ENCODE assay signal across 14 cellular contexts in the genomic region with DNA sequence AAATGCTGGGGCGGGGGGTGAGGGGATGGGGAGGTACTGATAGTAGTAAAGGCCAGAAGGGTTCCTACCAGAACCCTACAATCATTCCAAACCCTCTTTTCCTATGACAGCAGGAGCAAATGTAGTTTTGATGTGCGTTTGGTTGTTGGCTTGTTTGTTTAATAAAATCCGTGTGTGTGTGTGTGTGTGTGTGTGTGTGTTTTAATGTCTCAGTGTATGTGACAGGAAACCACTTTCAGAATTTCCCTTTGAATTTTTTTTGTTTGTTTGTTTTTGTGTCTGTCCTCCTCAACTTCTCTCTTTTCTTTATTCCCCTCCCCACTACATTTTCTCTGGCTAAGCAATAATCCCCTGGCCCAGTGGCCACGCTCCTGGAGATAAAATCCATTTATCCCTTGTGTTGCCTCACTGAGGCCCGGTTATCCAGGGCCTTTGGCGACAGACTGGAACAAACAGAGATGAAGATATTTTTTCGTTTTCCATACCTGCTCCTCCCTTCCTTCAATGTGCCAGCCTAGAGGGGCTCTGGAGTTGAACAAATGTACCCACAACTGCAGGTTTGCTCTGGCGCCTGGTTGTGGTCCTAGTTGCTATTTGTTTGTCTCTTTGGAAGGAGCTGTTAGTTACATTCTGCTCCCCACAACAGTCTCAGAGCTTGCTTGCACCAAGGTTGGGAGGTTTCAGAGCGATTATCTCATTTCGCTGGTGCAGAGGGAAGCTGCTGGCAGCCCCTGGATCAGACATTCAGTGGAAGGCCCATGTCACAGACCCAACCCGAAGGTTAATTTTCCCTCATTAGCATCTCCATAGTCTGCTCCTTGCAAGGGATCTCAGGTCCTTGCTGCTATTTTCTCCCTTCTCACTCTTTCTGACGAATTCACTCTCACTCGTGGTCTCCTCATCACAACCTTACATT. TPM values are rescaled to one million over a fixed set of nuclear protein-coding genes. Genes with fewer than 3 reads are reported as not detected.
DNase-seq lines count a peak whose midpoint lies in the region; ATAC-seq, FAIRE-seq and TF ChIP-seq lines count a peak whose summit lies in the region.
"Had no signal": no experiment of that assay in that cellular context is flagged by ENCODE, and none has a peak within 500 bp of the region (broad histone marks: within the 10 kb centered on the region; RNA-seq: fewer than 3 reads in every experiment).

No MANE protein-coding gene starts in this region.

- peaks cover 28% of the 10 kb centered on the region; the same call in 1 of the 2 replicates for H3F3A ChIP-seq in GM23338 (replicated peaks; ENCODE audit: low read depth)

- H3K79me2 ChIP-seq in GM23338 (replicated peaks; ENCODE audit: insufficient read depth) (no peaks in the 10 kb centered on the region), astrocyte (ENCODE audit: insufficient read depth, low read length) (peaks cover 93% of the 10 kb centered on the region)

- WGBS in right cardiac atrium = 49% methylated on average over 13 of the region's 13 CpGs
- 47 to 78% methylated on average over 13 of the region's 13 CpGs for WGBS in sigmoid colon, 2 donors

- H3K9ac ChIP-seq in astrocyte (ENCODE audit: low read length) = peak overlapping the region; percentile 96
- H3K9ac ChIP-seq: BLaER1 had no signal

- intact Hi-C loops in right cardiac atrium (cut with DNase I) (loop anchor here in 3 of 4 donors (5.0 to 10.0 kb wide), 3 partner anchors 1064 to 1094 kb away; no protein-coding TSS in a partner anchor), sigmoid colon (cut with DNase I) (loop anchor here (5.0 kb wide), 2 partner anchors 1071 to 1086 kb away; no protein-coding TSS in a partner anchor), posterior vena cava (cut with DNase I) (loop anchor here (10.0 kb wide), 3 partner anchors 734 to 1174 kb away; no protein-coding TSS in a partner anchor)

- H3K27ac Mint-ChIP-seq in GM23338 = no peak overlapping the region
- H3K27ac Mint-ChIP-seq in astrocyte (ENCODE audit: unreplicated experiment) = peak overlapping the region; percentile 72
- H3K27ac Mint-ChIP-seq: activated T-cell treated with anti-CD3 and anti-CD28 coated beads, Interleukin-2, amount 50 U/mL, for 24 hours had no signal

- H3K27me3 ChIP-seq in GM23338 (ENCODE audit: insufficient read depth) (peaks cover 100% of the 10 kb centered on the region), astrocyte (ENCODE audit: insufficient read depth, low read length) (no peaks in the 10 kb centered on the region), right cardiac atrium (ENCODE audit: control insufficient read depth, insufficient read depth) (no peaks in the 10 kb centered on the region), sigmoid colon (no peaks in the 10 kb centered on the region)

- H3K4me1 ChIP-seq in GM23338 (ENCODE audit: insufficient read depth) (peaks cover 91% of the 10 kb centered on the region), astrocyte (ENCODE audit: insufficient read depth, low read length) (peaks cover 91% of the 10 kb centered on the region), right cardiac atrium (ENCODE audit: control insufficient read depth, insufficient read depth, low read length) (peaks cover 11% of the 10 kb centered on the region), sigmoid colon (peaks cover 0 to 55% (median 41%) of the 10 kb centered on the region in 4 donors)

- ATAC-seq in GM23338 (0 out of 3 replicates have a peak, but pooled peaks have one; percentile 2), right cardiac atrium (no peak), HG02870 (IDR thresholded peaks at IDR 0.05; ENCODE audit: unreplicated experiment) (no peak)
- ATAC-seq: naive thymus-derived CD8-positive, alpha-beta T cell had no signal

- TF ChIP-seq EP300 in sigmoid colon (IDR thresholded peaks at IDR 0.05) = no peak

- no peaks in the 10 kb centered on the region for H3K36me3 ChIP-seq in GM23338 (ENCODE audit: insufficient read depth)
- H3K36me3 ChIP-seq in astrocyte (ENCODE audit: insufficient read depth, low read length) = peaks cover 21% of the 10 kb centered on the region
- no peaks in the 10 kb centered on the region for H3K36me3 ChIP-seq in sigmoid colon
- H3K36me3 ChIP-seq: BLaER1 had no signal

- no peaks in the 10 kb centered on the region for H3K9me2 ChIP-seq in GM23338 (ENCODE audit: insufficient read depth)

- H3K4me1 Mint-ChIP-seq in GM23338 (peaks cover 73% of the 10 kb centered on the region), astrocyte (ENCODE audit: low read depth, unreplicated experiment) (peaks cover 46% of the 10 kb centered on the region)

- no peak for TF ChIP-seq CTCF in GM23338 (conservative IDR thresholded peaks at IDR 0.05; ENCODE audit: low read depth in 2 of 2)
- no peak for TF ChIP-seq CTCF in astrocyte (IDR thresholded peaks at IDR 0.05; ENCODE audit: insufficient read depth, low read depth, low read length)
- no peak for TF ChIP-seq CTCF in sigmoid colon (IDR thresholded peaks at IDR 0.05)

- no peak for TF ChIP-seq POLR2A in sigmoid colon (IDR thresholded peaks at IDR 0.05)

- peaks cover 100% of the 10 kb centered on the region for H3K27me3 Mint-ChIP-seq in GM23338 (ENCODE audit: insufficient read depth, low read depth, poor library complexity)
- H3K27me3 Mint-ChIP-seq in astrocyte (ENCODE audit: low read depth, unreplicated experiment) = peaks cover 82% of the 10 kb centered on the region

- peaks cover 48% of the 10 kb centered on the region for H4K20me1 ChIP-seq in GM23338 (replicated peaks; ENCODE audit: insufficient read depth)
- peaks cover 35% of the 10 kb centered on the region for H4K20me1 ChIP-seq in astrocyte (ENCODE audit: insufficient read depth, low read length)

- H3K4me3 ChIP-seq in GM23338 (peak overlapping the region; percentile 47; the same call in 1 of the 2 replicates), astrocyte (ENCODE audit: insufficient read depth, low read depth, low read length) (peak overlapping the region; percentile 36), right cardiac atrium (ENCODE audit: low read length) (peak overlapping the region; percentile 44), sigmoid colon (no peak overlapping the region)
- H3K4me3 ChIP-seq: BLaER1 had no signal

- DNase-seq in GM23338 (ENCODE audit: low spot score) (peak; percentile 66), astrocyte (ENCODE audit: low read depth) (no peak), right cardiac atrium (peak in 1 of 3 donors; percentile 34), sigmoid colon (no peak), globus pallidus (ENCODE audit: low spot score) (no peak), posterior vena cava (ENCODE audit: low spot score) (no peak)
- no peak for DNase-seq in stimulated activated naive CD4-positive, alpha-beta T cell treated with Interleukin-2 at 50 U/mL for 16 hours (lab: John Stamatoyannopoulos, UW)
- DNase-seq: activated CD4-positive, CD25-positive, alpha-beta regulatory T cell treated with anti-CD3 and anti-CD28 coated beads, Interleukin-2, amount 50 U/mL, for 72 hours; activated T-cell treated with anti-CD3 and anti-CD28 coated beads, Interleukin-2, amount 50 U/mL, for 24 hours; naive thymus-derived CD8-positive, alpha-beta T cell; NCI-H2029; stimulated activated CD8-positive, alpha-beta memory T cell treated with anti-CD3 and anti-CD28 coated beads, Interleukin-4, amount 100 ng/mL, for 48 hours had no signal

- H2AFZ ChIP-seq in GM23338 (no peak overlapping the region), astrocyte (ENCODE audit: low read depth, low read length) (no peak overlapping the region)

- H3K36me3 Mint-ChIP-seq in GM23338 (ENCODE audit: low read depth) (no peaks in the 10 kb centered on the region; the same call in 2 of the 3 replicates), astrocyte (ENCODE audit: low read depth, unreplicated experiment) (peaks cover 30% of the 10 kb centered on the region)

- H3K9me3 ChIP-seq in astrocyte (ENCODE audit: insufficient read depth, low read depth, low read length) (no peaks in the 10 kb centered on the region), right cardiac atrium (ENCODE audit: control insufficient read depth, low read length) (no peaks in the 10 kb centered on the region), sigmoid colon (no peaks in the 10 kb centered on the region)
- H3K9me3 ChIP-seq: BLaER1 had no signal

- H3K4me3 Mint-ChIP-seq in GM23338 = no peak overlapping the region; the same call in 2 of the 3 replicates
- H3K4me3 Mint-ChIP-seq in astrocyte (ENCODE audit: unreplicated experiment) = no peak overlapping the region
- H3K4me3 Mint-ChIP-seq: activated T-cell treated with anti-CD3 and anti-CD28 coated beads, Interleukin-2, amount 50 U/mL, for 24 hours; naive thymus-derived CD8-positive, alpha-beta T cell had no signal

- FAIRE-seq in astrocyte (lab: Jason Lieb, UNC) = no peak

- H3K9me3 Mint-ChIP-seq in GM23338 (peaks cover 8% of the 10 kb centered on the region), astrocyte (ENCODE audit: unreplicated experiment) (peaks cover 10% of the 10 kb centered on the region)
- H3K9me3 Mint-ChIP-seq: activated T-cell treated with anti-CD3 and anti-CD28 coated beads, Interleukin-2, amount 50 U/mL, for 24 hours had no signal

- H3K4me2 ChIP-seq in GM23338 = peak overlapping the region; percentile 84
- H3K4me2 ChIP-seq in astrocyte (ENCODE audit: low read length) = peak overlapping the region; percentile 93
- H3K4me2 ChIP-seq: BLaER1 had no signal

- H3K27ac ChIP-seq in GM23338 (ENCODE audit: low read depth) (no peak overlapping the region), astrocyte (ENCODE audit: low read depth, low read length) (peak overlapping the region; percentile 90), right cardiac atrium (ENCODE audit: low read length) (peak overlapping the region; percentile 93), sigmoid colon (peak overlapping the region; percentile 92 to 97 (median 94))
- H3K27ac ChIP-seq: BLaER1 had no signal

TF ChIP-seq in GM23338, 12 proteins besides CTCF, POLR2A, EP300 and RAD21:
- TF ChIP-seq POLR2AphosphoS5 (IDR thresholded peaks at IDR 0.05; ENCODE audit: low read depth) (no peak), EZH2phosphoT487 (IDR thresholded peaks at IDR 0.05; ENCODE audit: unreplicated experiment) (peak; percentile 34), EZH2 (IDR thresholded peaks at IDR 0.05; ENCODE audit: low read depth, unreplicated experiment) (peak; percentile 48), ZNF331 (CRISPR knock-in tag; IDR thresholded peaks at IDR 0.05; ENCODE audit: low read depth) (no peak), NANOG (IDR thresholded peaks at IDR 0.05; ENCODE audit: borderline replicate concordance) (no peak), ZNF114 (CRISPR knock-in tag; IDR thresholded peaks at IDR 0.05) (no peak)

RNA-seq across cellular contexts. Expression of a gene that starts 17.9 kb away (rescaled TPM):
- total RNA-seq in GM23338 (2014; rRNA removed; shearing (Covaris generic)) = not detected in 2 replicates
- 0.16 and 0.23 TPM in 2 replicates for polyA plus RNA-seq in GM23338 (2016; fragmentation: Nextera tagmentation; extraction: Ambion mirVana)
- total RNA-seq in astrocyte = 59.0 and 75.8 TPM in 2 replicates
- total RNA-seq in right cardiac atrium = 10 to 100 TPM; 44.3 to 68.6 (median 54.8) TPM
- polyA plus RNA-seq in right cardiac atrium = 43.0 TPM
- total RNA-seq in sigmoid colon = 10 to 100 TPM; 24.0 to 47.9 (median 31.0) TPM
- 10 to 100 TPM; 12.6 to 20.0 (median 12.9) TPM for polyA plus RNA-seq in sigmoid colon
- 100 to 1,000 TPM; 208 to 213 TPM for total RNA-seq in posterior vena cava
- total RNA-seq: naive thymus-derived CD8-positive, alpha-beta T cell had no signal
- polyA plus RNA-seq: naive thymus-derived CD8-positive, alpha-beta T cell had no signal

Comparison
In these comparisons a context has a peak if more than half of its experiments do, and no peak if none do; other contexts are left out.
1. H3K4me3 ChIP-seq: peak in GM23338 (single experiment), astrocyte (single experiment) and right cardiac atrium (single experiment); none in sigmoid colon (0 of 4).
2. RNA of a gene that starts 17.9 kb away (total RNA-seq): 208 to 213 TPM in posterior vena cava, 59.0 to 75.8 TPM in astrocyte, 44.3 to 68.6 TPM in right cardiac atrium and 24.0 to 47.9 TPM in sigmoid colon; not detected in GM23338; every median in the first group is over 10 times any median in the second.